1 cellular context compared by ENCODE assay signal in genomic region chr19:1811942-1812425, GRCh38.
TF ChIP-seq lines count a peak whose summit lies in the region.

Gene ATP8B3 (minus strand): TSS chr19:1812276. CDS start chr19:1811736, 540 bp downstream.

TF ChIP-seq in liver, 16 proteins besides CTCF, POLR2A, EP300 and RAD21 (continued from another document):
- TF ChIP-seq REST (IDR thresholded peaks at IDR 0.05) (no peak), RXRA (IDR thresholded peaks at IDR 0.05) (no peak)
TF ChIP-seq in liver: peak in this region for 0.
